ENCODE assay signal across 3 cellular contexts in genomic region chr6:92469429-92469828, GRCh38.
"Had no signal": no experiment of that assay in that cellular context is flagged by ENCODE, and none has a peak within 500 bp of the region (broad histone marks: within the 10 kb centered on the region; RNA-seq: fewer than 3 reads in every experiment).

No MANE protein-coding gene starts in this region.

- ATAC-seq: GM12878 had no signal

- DNase-seq: GDM1, GF-D8 had no signal

- H3K4me3 ChIP-seq: GM12878 had no signal
